8 cellular contexts compared by ENCODE assay signal in the genomic region with DNA sequence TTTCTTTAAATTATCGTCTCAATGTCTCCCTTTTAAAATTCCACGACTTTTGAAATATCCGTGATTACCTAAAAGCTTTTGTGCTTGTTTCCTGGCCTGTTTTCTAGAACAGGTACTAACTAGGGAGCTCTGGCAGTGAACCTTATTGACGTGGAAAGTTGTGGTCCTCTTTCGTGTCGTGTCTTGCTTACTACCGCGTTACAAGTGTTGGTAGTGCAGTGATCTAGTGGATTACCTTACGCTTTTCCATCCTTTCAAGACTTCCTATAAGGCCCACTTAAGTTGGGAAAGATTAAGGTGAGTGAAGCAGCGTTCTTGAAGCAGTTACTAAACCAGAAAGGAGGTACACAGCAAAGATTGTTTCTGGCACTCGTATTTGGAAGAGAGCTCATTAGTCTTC. TPM values are rescaled to one million over a fixed set of nuclear protein-coding genes. Genes with fewer than 3 reads are reported as not detected.
DNase-seq lines count a peak whose midpoint lies in the region; ATAC-seq, FAIRE-seq and TF ChIP-seq lines count a peak whose summit lies in the region.

No MANE protein-coding gene starts in this region.

- peaks cover 25% of the 10 kb centered on the region for H3K4me1 ChIP-seq in OCI-LY7 (ENCODE audit: insufficient read depth, low read length, poor library complexity, severe bottlenecking)
- H3K4me1 ChIP-seq in effector memory CD4-positive, alpha-beta T cell (ENCODE audit: control insufficient read depth, insufficient read depth, low read length, poor library complexity, severe bottlenecking): peaks cover 3% of the 10 kb centered on the region

- H3K27me3 Mint-ChIP-seq in natural killer cell (ENCODE audit: low read depth in 2 of 2): no peaks in the 10 kb centered on the region

- peaks cover 16% of the 10 kb centered on the region for H3K36me3 Mint-ChIP-seq in natural killer cell

- peak overlapping the region; percentile 96 for H3K4me2 ChIP-seq in OCI-LY7 (ENCODE audit: low read length)

- ATAC-seq in natural killer cell: no peak

- no peak for TF ChIP-seq CTCF in OCI-LY7 (conservative IDR thresholded peaks at IDR 0.05; ENCODE audit: low read length)
- no peak for TF ChIP-seq CTCF in natural killer cell (IDR thresholded peaks at IDR 0.05)

- FAIRE-seq in frontal cortex (lab: Jason Lieb, UNC): no peak
- no peak for FAIRE-seq in GM12891 (lab: Jason Lieb, UNC)

- DNase-seq in NCI-H1417 (lab: John Stamatoyannopoulos, UW): peak in 2 of 3 experiments; percentile 7 to 41
- DNase-seq in NCI-H1417 treated with DMSO at 0.1 percent for 48 hours (lab: John Stamatoyannopoulos, UW): no peak
- peak; percentile 38 for DNase-seq in OCI-LY7 (ENCODE audit: low spot score)
- no peak for DNase-seq in effector memory CD4-positive, alpha-beta T cell
- no peak for DNase-seq in natural killer cell
- no peak for DNase-seq in frontal cortex (ENCODE audit: low spot score in 2 of 2)
- no peak for DNase-seq in islet precursor cell
- no peak for DNase-seq in GM12891 (ENCODE audit: insufficient read length, low spot score)

- no peaks in the 10 kb centered on the region for H3K9me3 Mint-ChIP-seq in natural killer cell

- H3K27me3 ChIP-seq in effector memory CD4-positive, alpha-beta T cell (replicated peaks; ENCODE audit: control insufficient read depth, insufficient read depth, low read length, poor library complexity, severe bottlenecking): no peaks in the 10 kb centered on the region

- H4K20me1 ChIP-seq in OCI-LY7 (ENCODE audit: insufficient read depth, low read length): peaks cover 18% of the 10 kb centered on the region; the same call in 1 of the 2 replicates

- intact Hi-C loops in OCI-LY7 (cut with micrococcal nuclease; ENCODE audit: unreplicated experiment) (loop anchor here (5.0 to 10.0 kb wide), 2 partner anchors 468 to 1175 kb away; no protein-coding TSS in a partner anchor), natural killer cell (cut with micrococcal nuclease) (loop anchor here (5.0 to 10.0 kb wide), 4 partner anchors 35 to 1930 kb away; a partner anchor contains a TSS)

- peak overlapping the region; percentile 73; the same call in 1 of the 2 replicates for H2AFZ ChIP-seq in OCI-LY7 (ENCODE audit: low read length)

- peaks cover 39% of the 10 kb centered on the region for H3K36me3 ChIP-seq in OCI-LY7 (ENCODE audit: insufficient read depth, low read length)
- peaks cover 35% of the 10 kb centered on the region for H3K36me3 ChIP-seq in effector memory CD4-positive, alpha-beta T cell (ENCODE audit: control insufficient read depth, insufficient read depth, low read length)

- no peak for TF ChIP-seq POLR2A in GM12891 (IDR thresholded peaks at IDR 0.05; ENCODE audit: low read depth, low read length)

- CTCF ChIA-PET in OCI-LY7 (lab: Charles Lee; ENCODE audit: unreplicated experiment): no interaction called here

- peaks cover 30% of the 10 kb centered on the region for H3K79me2 ChIP-seq in OCI-LY7 (ENCODE audit: insufficient read depth, low read depth, low read length)

- POLR2A ChIA-PET in OCI-LY7 (lab: Charles Lee): interaction anchor here (0.6 to 5.4 kb wide), 8 partner anchors 9 to 1291 kb away, joined by 3 to 66 read pairs (median 3); a partner anchor contains a TSS

- no peaks in the 10 kb centered on the region for H3K9me3 ChIP-seq in OCI-LY7 (ENCODE audit: low read length)
- H3K9me3 ChIP-seq in effector memory CD4-positive, alpha-beta T cell (ENCODE audit: control insufficient read depth, low read length): no peaks in the 10 kb centered on the region

- peak overlapping the region; percentile 96 for H3K4me3 Mint-ChIP-seq in natural killer cell

- H3K9me2 ChIP-seq in OCI-LY7 (ENCODE audit: insufficient read depth, low read length): no peaks in the 10 kb centered on the region

- peak overlapping the region; percentile 56 for H3K27ac ChIP-seq in OCI-LY7 (ENCODE audit: low read depth, low read length, poor library complexity, severe bottlenecking)
- peak overlapping the region; percentile 87 for H3K27ac ChIP-seq in effector memory CD4-positive, alpha-beta T cell (ENCODE audit: insufficient read depth, low read length, poor library complexity, severe bottlenecking)

- peak overlapping the region; percentile 99 for H3K27ac Mint-ChIP-seq in natural killer cell

- peaks cover 61 to 70% of the 10 kb centered on the region in 2 donors for H3K4me1 Mint-ChIP-seq in natural killer cell

- peak overlapping the region; percentile 96 for H3K4me3 ChIP-seq in OCI-LY7 (ENCODE audit: low read depth, low read length, poor library complexity, severe bottlenecking)
- H3K4me3 ChIP-seq in effector memory CD4-positive, alpha-beta T cell (ENCODE audit: insufficient read depth, low read depth, low read length, poor library complexity, severe bottlenecking): peak overlapping the region; percentile 71

- BruUV-seq in OCI-LY7 (replicated peaks; lab: Mats Ljungman, UMichigan): no TSS peak

TF ChIP-seq in GM12891, 5 proteins besides CTCF, POLR2A, EP300 and RAD21:
- TF ChIP-seq POLR2AphosphoS5 (IDR thresholded peaks at IDR 0.05; ENCODE audit: low read depth, low read length): no peak
- no peak for TF ChIP-seq PAX5 (IDR thresholded peaks at IDR 0.05; ENCODE audit: insufficient read depth, low read length, severe bottlenecking)
- no peak for TF ChIP-seq POU2F2 (IDR thresholded peaks at IDR 0.05; ENCODE audit: low read depth, low read length)

RNA-seq across cellular contexts. Expression of a gene that starts 1.9 kb away (rescaled TPM):
- total RNA-seq in OCI-LY7 (2014; rRNA removed; shearing (Covaris generic)): 22.6 and 26.7 TPM in 2 replicates
- total RNA-seq in OCI-LY7 (2022) (53.0 and 56.2 TPM in 2 replicates), natural killer cell (100 to 1,000 TPM; 695 to 970 (median 712) TPM), frontal cortex (72.6 TPM)
- 42.8 TPM for polyA plus RNA-seq in GM12891 (2012; ENCODE audit: low read depth, missing spikeins)

RNA-seq across cellular contexts. Expression of a gene that starts 35.4 kb away (rescaled TPM):
- total RNA-seq in OCI-LY7 (2014; rRNA removed; shearing (Covaris generic)): not detected in 2 replicates
- total RNA-seq in OCI-LY7 (2022) (not detected in 2 replicates), natural killer cell (under 1 TPM; 0.07 to 0.45 (median 0.45) TPM), frontal cortex (36.7 TPM)
- 0.30 TPM for polyA plus RNA-seq in GM12891 (2012; ENCODE audit: low read depth, missing spikeins)

Comparison
In these comparisons a context has a peak if more than half of its experiments do, and no peak if none do; other contexts are left out.
1. DNase-seq: peak in NCI-H1417 (2 of 3) and OCI-LY7 (single experiment); none in NCI-H1417 treated with DMSO at 0.1 percent for 48 hours (single experiment), effector memory CD4-positive, alpha-beta T cell (0 of 3), natural killer cell (single experiment), frontal cortex (0 of 2), islet precursor cell (single experiment) and GM12891 (single experiment).
2. RNA of a gene that starts 35.4 kb away (total RNA-seq): 36.7 TPM in frontal cortex (single experiment); 0.07 to 0.45 TPM in natural killer cell and not detected in OCI-LY7; every median in the first group is over 10 times any median in the second.